ENCODE assay signal across 24 cellular contexts in genomic region chr1:43913051-43913501, GRCh38. TPM values are rescaled to one million over a fixed set of nuclear protein-coding genes. Genes with fewer than 3 reads are reported as not detected.
DNase-seq lines count a peak whose midpoint lies in the region; ATAC-seq, FAIRE-seq and TF ChIP-seq lines count a peak whose summit lies in the region.
"Had no signal": no experiment of that assay in that cellular context is flagged by ENCODE, and none has a peak within 500 bp of the region (broad histone marks: within the 10 kb centered on the region; RNA-seq: fewer than 3 reads in every experiment).

No MANE protein-coding gene starts in this region.

- FAIRE-seq in HepG2 (lab: Jason Lieb, UNC) = no peak
- FAIRE-seq: A204.1, endometrium, HTR-8/SVneo had no signal

- 94% methylated on average over 7 of the region's 7 CpGs for WGBS in HepG2 (ENCODE audit: low lambda C conversion rate)

- TF ChIP-seq CTCF in A673 (conservative IDR thresholded peaks at IDR 0.05; ENCODE audit: low read depth, low read length) (no peak), RWPE1 (conservative IDR thresholded peaks at IDR 0.05; ENCODE audit: low read depth) (no peak), mucosa of descending colon (IDR thresholded peaks at IDR 0.05) (no peak), HepG2 (CRISPR knock-in tag; IDR thresholded peaks at IDR 0.05) (no peak)

- H3K9me3 ChIP-seq in A673 (ENCODE audit: low read depth, low read length, poor library complexity, severe bottlenecking) = no peaks in the 10 kb centered on the region
- no peaks in the 10 kb centered on the region for H3K9me3 ChIP-seq in mucosa of descending colon
- no peaks in the 10 kb centered on the region for H3K9me3 ChIP-seq in HepG2 (ENCODE audit: low read length)
- H3K9me3 ChIP-seq: BLaER1 treated with 17β-estradiol and CSF1 and Interleukin-3, amounts not matched to agents 10 nM and 100 nM; upper lobe of right lung had no signal

- H3K27me3 ChIP-seq in A673 (replicated peaks; ENCODE audit: insufficient read depth, low read depth, low read length, poor library complexity) (no peaks in the 10 kb centered on the region), HepG2 (ENCODE audit: control insufficient read depth in 1 of 2, insufficient read depth in 2 of 2, low read length in 2 of 2) (no peaks in the 10 kb centered on the region)
- H3K27me3 ChIP-seq: BLaER1 treated with 17β-estradiol and CSF1 and Interleukin-3, amounts not matched to agents 10 nM and 100 nM; upper lobe of right lung had no signal

- no peak overlapping the region for H3K9ac ChIP-seq in HepG2 (ENCODE audit: insufficient read depth, low read depth, low read length)
- H3K9ac ChIP-seq: BLaER1 treated with 17β-estradiol and CSF1 and Interleukin-3, amounts not matched to agents 10 nM and 100 nM had no signal

- TF ChIP-seq EP300 in HepG2 (IDR thresholded peaks at IDR 0.05; ENCODE audit: low read depth in 2 of 2, low read length in 2 of 2) = no peak
- TF ChIP-seq EP300 in HepG2 (CRISPR knock-in tag; IDR thresholded peaks at IDR 0.05; ENCODE audit: borderline replicate concordance) = no peak

- peaks cover 39% of the 10 kb centered on the region for H3K4me1 ChIP-seq in A673 (ENCODE audit: insufficient read depth, low read length, poor library complexity, severe bottlenecking)
- H3K4me1 ChIP-seq in mucosa of descending colon (ENCODE audit: low read depth) = peaks cover 8% of the 10 kb centered on the region
- no peaks in the 10 kb centered on the region for H3K4me1 ChIP-seq in HepG2 (ENCODE audit: insufficient read depth, low read length)
- H3K4me1 ChIP-seq: BLaER1 treated with 17β-estradiol and CSF1 and Interleukin-3, amounts not matched to agents 10 nM and 100 nM had no signal

- BruUV-seq in A673 (replicated peaks; lab: Mats Ljungman, UMichigan) (no TSS peak), HepG2 (replicated peaks; lab: Mats Ljungman, UMichigan) (no TSS peak)

- H3K27ac ChIP-seq in A673 (ENCODE audit: low read depth, low read length, poor library complexity, severe bottlenecking) (peak overlapping the region; percentile 90), RWPE1 (peak overlapping the region; percentile 100), epithelial cell of prostate (peak overlapping the region; percentile 96), HepG2 (ENCODE audit: extremely low read length, insufficient read depth, low read length) (no peak overlapping the region)
- H3K27ac ChIP-seq: BLaER1 treated with 17β-estradiol and CSF1 and Interleukin-3, amounts not matched to agents 10 nM and 100 nM; upper lobe of right lung had no signal

- no peaks in the 10 kb centered on the region for H3K79me2 ChIP-seq in HepG2 (ENCODE audit: insufficient read depth, low read length)

- no peaks in the 10 kb centered on the region for H4K20me1 ChIP-seq in HepG2 (ENCODE audit: insufficient read depth, low read length)
- H4K20me1 ChIP-seq: BLaER1 treated with 17β-estradiol and CSF1 and Interleukin-3, amounts not matched to agents 10 nM and 100 nM had no signal

- in situ Hi-C loops in HepG2 (cut with HindIII; ENCODE audit: extremely low pct_ligation_motif_present, low pct_unique_long_range_greater_than_20kb) = no loop called here

- CTCF ChIA-PET in A673 (lab: Charles Lee) = interaction anchor here (1.3 kb wide), 1 partner anchor 150 kb away, joined by 5 read pairs; no protein-coding TSS in a partner anchor
- CTCF ChIA-PET in RWPE1 (lab: Yijun Ruan, JAX) = interaction anchor here (0.6 to 1.0 kb wide), 2 partner anchors 21 to 55 kb away, joined by 5 to 8 read pairs; partner anchors contain the start of gene ARTN
- CTCF ChIA-PET in HepG2 (lab: Yijun Ruan, JAX; ENCODE audit: low intra/inter-chr PET ratio, low total read pairs) = no interaction called here

- H3K4me3 ChIP-seq in A673 (ENCODE audit: low read depth, low read length, poor library complexity, severe bottlenecking) (no peak overlapping the region), mucosa of descending colon (no peak overlapping the region), HepG2 (replicated peaks in 1 of 3; ENCODE audit: insufficient read depth in 1 of 3, low read depth in 2 of 3, low read length in 3 of 3) (no peak overlapping the region)
- H3K4me3 ChIP-seq: BLaER1 treated with 17β-estradiol and CSF1 and Interleukin-3, amounts not matched to agents 10 nM and 100 nM; upper lobe of right lung had no signal

- H3K36me3 ChIP-seq in A673 (ENCODE audit: insufficient read depth, low read length, poor library complexity, severe bottlenecking) (no peaks in the 10 kb centered on the region), mucosa of descending colon (ENCODE audit: low read depth) (no peaks in the 10 kb centered on the region), HepG2 (replicated peaks in 1 of 2; ENCODE audit: control insufficient read depth in 1 of 2, insufficient read depth in 2 of 2, low read length in 2 of 2) (no peaks in the 10 kb centered on the region)
- H3K36me3 ChIP-seq: upper lobe of right lung had no signal

- ATAC-seq in mucosa of descending colon (peak; percentile 88), HepG2 (no peak), HG02973 (IDR thresholded peaks at IDR 0.05; ENCODE audit: unreplicated experiment) (no peak), HG02571 (IDR thresholded peaks at IDR 0.05; ENCODE audit: unreplicated experiment) (no peak)
- ATAC-seq: activated CD4-positive, alpha-beta T cell treated with anti-CD3 and anti-CD28 coated beads for 36 hours; activated CD8-positive, alpha-beta memory T cell treated with anti-CD3 and anti-CD28 coated beads, Interleukin-2, amount 10 ng/mL, durations not matched to agents 7 days and 5 days; natural killer cell treated with Interleukin-12 subunit alpha and Interleukin-12 subunit beta and Interleukin-15 and Interleukin-18, amount 100 ng/mL, for 72 hours; stimulated activated naive CD8-positive, alpha-beta T cell treated with anti-CD3 and anti-CD28 coated beads, Interleukin-15, Interleukin-2, amounts not matched to agents 100 U/mL and 50 U/mL, for 24 hours had no signal

- DNase-seq in A673 (ENCODE audit: low spot score) (no peak), RWPE1 (ENCODE audit: low spot score) (no peak), epithelial cell of prostate (ENCODE audit: low read depth, low spot score) (no peak), mucosa of descending colon (peak in 2 of 3 donors; percentile 39 to 71), NAMALWA (ENCODE audit: low spot score) (no peak), HepG2 (ENCODE audit: low spot score) (no peak)
- DNase-seq: activated CD4-positive, alpha-beta T cell treated with anti-CD3 and anti-CD28 coated beads for 36 hours; activated CD8-positive, alpha-beta memory T cell treated with anti-CD3 and anti-CD28 coated beads, Interleukin-2, amount 10 ng/mL, durations not matched to agents 7 days and 5 days; amniotic stem cell; DMS 273 treated with DMSO at 0.1 percent for 48 hours; NCI-H1694; NCI-H446 treated with DMSO at 0.1 percent for 48 hours; stimulated activated naive CD8-positive, alpha-beta T cell treated with anti-CD3 and anti-CD28 coated beads, Interleukin-15, Interleukin-2, amounts not matched to agents 100 U/mL and 50 U/mL, for 24 hours; T1000; upper lobe of right lung had no signal

- POLR2A ChIA-PET in A673 (lab: Charles Lee; ENCODE audit: low non-redundant PET) (interaction anchor here (0.6 kb wide), 1 partner anchor 930 kb away, joined by 5 read pairs; no protein-coding TSS in a partner anchor), RWPE1 (lab: Yijun Ruan, JAX; ENCODE audit: low non-redundant PET) (no interaction called here), HepG2 (lab: Yijun Ruan, JAX) (no interaction called here)

- no peak overlapping the region for H3K4me2 ChIP-seq in HepG2 (ENCODE audit: low read depth, low read length)
- H3K4me2 ChIP-seq: BLaER1 treated with 17β-estradiol and CSF1 and Interleukin-3, amounts not matched to agents 10 nM and 100 nM had no signal

- no peak for TF ChIP-seq POLR2A in HepG2 (IDR thresholded peaks at IDR 0.05; ENCODE audit: insufficient read depth in 1 of 2, low read depth in 2 of 2, low read length in 2 of 2)

- intact Hi-C loops in A673 (cut with micrococcal nuclease; ENCODE audit: unreplicated experiment) (no loop called here), mucosa of descending colon (cut with DNase I, micrococcal nuclease) (no loop called here), HepG2 (cut with micrococcal nuclease; ENCODE audit: unreplicated experiment) (no loop called here)

- no peak for TF ChIP-seq RAD21 in HepG2 (CRISPR knock-in tag; IDR thresholded peaks at IDR 0.05)

- H2AFZ ChIP-seq in HepG2 (ENCODE audit: low read length) = no peak overlapping the region

RNA-seq across cellular contexts. Expression of gene ARTN, which starts 20.5 kb away (rescaled TPM):
- total RNA-seq in A673 (2021) = 25.1 and 28.1 TPM in 2 replicates
- 10 to 100 TPM in 1 of 3 donors, 1 to 10 TPM in 2; 6.9 to 14.2 (median 7.4) TPM for total RNA-seq in mucosa of descending colon
- total RNA-seq in HepG2 (2016; rRNA removed; fragmentation: Illumina TruSeq; extraction: Trizol) = 0.62 TPM in 1 of 2 replicates, not detected in the other
- 0.40 and 0.62 TPM in 2 replicates for total RNA-seq in HepG2 (2016; cell fraction: cytosol; rRNA removed; fragmentation: Illumina TruSeq; extraction: Trizol; ENCODE audit: low read depth)
- 0.24 and 0.61 TPM in 2 replicates for total RNA-seq in HepG2 (2016; cell fraction: insoluble cytoplasmic fraction; rRNA removed; fragmentation: Illumina TruSeq; extraction: Trizol)
- total RNA-seq in HepG2 (2016; cell fraction: membrane; rRNA removed; fragmentation: Illumina TruSeq; extraction: Trizol) = 0.28 and 0.55 TPM in 2 replicates
- total RNA-seq in HepG2 (2016; cell fraction: nucleus; rRNA removed; fragmentation: Illumina TruSeq; extraction: Trizol) = 0.62 and 0.81 TPM in 2 replicates
- 0.11 and 0.21 TPM in 2 replicates for polyA plus RNA-seq in HepG2 (2011; rRNA removed)
- 0.05 and 0.07 TPM in 2 replicates for polyA plus RNA-seq in HepG2 (2011; cell fraction: cytosol; rRNA removed)
- polyA plus RNA-seq in HepG2 (2011; cell fraction: nucleus; rRNA removed) = 1.3 and 1.4 TPM in 2 replicates
- 0.12 and 0.28 TPM in 2 replicates for polyA plus RNA-seq in HepG2 (2012)
- polyA plus RNA-seq in HepG2 (2016; cell fraction: cytosol; fragmentation: Illumina TruSeq; extraction: Trizol; ENCODE audit: low read depth) = 0.10 TPM in 2 replicates
- polyA plus RNA-seq in HepG2 (2016; cell fraction: insoluble cytoplasmic fraction; fragmentation: Illumina TruSeq; extraction: Trizol; ENCODE audit: low read depth) = 0.43 TPM in 1 of 2 replicates, not detected in the other
- polyA plus RNA-seq in HepG2 (2016; cell fraction: membrane; fragmentation: Illumina TruSeq; extraction: Trizol; ENCODE audit: low read depth) = 0.29 and 0.33 TPM in 2 replicates
- polyA plus RNA-seq in HepG2 (2016; cell fraction: nucleus; fragmentation: Illumina TruSeq; extraction: Trizol; ENCODE audit: insufficient read depth, low read depth) = 0.81 and 2.0 TPM in 2 replicates
- 0.44 and 1.7 TPM in 2 replicates for polyA minus RNA-seq in HepG2 (2011; rRNA and poly(A)+ RNA removed; ENCODE audit: low replicate concordance)
- not detected in 2 replicates for polyA minus RNA-seq in HepG2 (2011; cell fraction: cytosol; rRNA and poly(A)+ RNA removed)
- 0.62 and 0.77 TPM in 2 replicates for polyA minus RNA-seq in HepG2 (2011; cell fraction: nucleus; rRNA and poly(A)+ RNA removed)
- total RNA-seq: activated CD8-positive, alpha-beta memory T cell treated with anti-CD3 and anti-CD28 coated beads, Interleukin-2, amount 10 ng/mL, durations not matched to agents 7 days and 5 days; lung microvascular endothelial cell; SK-MEL-5 had no signal

RNA-seq across cellular contexts. Expression of gene IPO13, which starts 33.7 kb away (rescaled TPM):
- 44.1 and 53.4 TPM in 2 replicates for total RNA-seq in A673 (2021)
- 10 to 100 TPM; 21.5 to 32.6 (median 22.3) TPM for total RNA-seq in mucosa of descending colon
- 14.3 and 15.6 TPM in 2 replicates for total RNA-seq in HepG2 (2016; rRNA removed; fragmentation: Illumina TruSeq; extraction: Trizol)
- total RNA-seq in HepG2 (2016; cell fraction: cytosol; rRNA removed; fragmentation: Illumina TruSeq; extraction: Trizol; ENCODE audit: low read depth) = 2.4 and 3.1 TPM in 2 replicates
- 13.4 and 14.4 TPM in 2 replicates for total RNA-seq in HepG2 (2016; cell fraction: insoluble cytoplasmic fraction; rRNA removed; fragmentation: Illumina TruSeq; extraction: Trizol)
- 5.8 and 6.8 TPM in 2 replicates for total RNA-seq in HepG2 (2016; cell fraction: membrane; rRNA removed; fragmentation: Illumina TruSeq; extraction: Trizol)
- 15.1 and 20.1 TPM in 2 replicates for total RNA-seq in HepG2 (2016; cell fraction: nucleus; rRNA removed; fragmentation: Illumina TruSeq; extraction: Trizol)
- polyA plus RNA-seq in HepG2 (2011; rRNA removed) = 12.9 and 15.0 TPM in 2 replicates
- 11.2 and 12.8 TPM in 2 replicates for polyA plus RNA-seq in HepG2 (2011; cell fraction: cytosol; rRNA removed)
- polyA plus RNA-seq in HepG2 (2011; cell fraction: nucleus; rRNA removed) = 43.8 and 47.3 TPM in 2 replicates
- polyA plus RNA-seq in HepG2 (2012) = 9.7 and 11.8 TPM in 2 replicates
- polyA plus RNA-seq in HepG2 (2016; cell fraction: cytosol; fragmentation: Illumina TruSeq; extraction: Trizol; ENCODE audit: low read depth) = 2.2 and 2.4 TPM in 2 replicates
- 14.5 and 14.6 TPM in 2 replicates for polyA plus RNA-seq in HepG2 (2016; cell fraction: insoluble cytoplasmic fraction; fragmentation: Illumina TruSeq; extraction: Trizol; ENCODE audit: low read depth)
- 3.4 and 5.4 TPM in 2 replicates for polyA plus RNA-seq in HepG2 (2016; cell fraction: membrane; fragmentation: Illumina TruSeq; extraction: Trizol; ENCODE audit: low read depth)
- polyA plus RNA-seq in HepG2 (2016; cell fraction: nucleus; fragmentation: Illumina TruSeq; extraction: Trizol; ENCODE audit: insufficient read depth, low read depth) = 47.0 and 47.3 TPM in 2 replicates
- polyA minus RNA-seq in HepG2 (2011; rRNA and poly(A)+ RNA removed; ENCODE audit: low replicate concordance) = 37.2 and 43.4 TPM in 2 replicates
- 8.7 and 12.3 TPM in 2 replicates for polyA minus RNA-seq in HepG2 (2011; cell fraction: cytosol; rRNA and poly(A)+ RNA removed)
- polyA minus RNA-seq in HepG2 (2011; cell fraction: nucleus; rRNA and poly(A)+ RNA removed) = 9.8 and 11.1 TPM in 2 replicates

RNA-seq across cellular contexts. Expression of gene DPH2, which starts 56.7 kb away (rescaled TPM):
- total RNA-seq in A673 (2021) = 44.8 and 52.8 TPM in 2 replicates
- 10 to 100 TPM; 16.5 to 23.3 (median 17.9) TPM for total RNA-seq in mucosa of descending colon
- total RNA-seq in HepG2 (2016; rRNA removed; fragmentation: Illumina TruSeq; extraction: Trizol) = 38.3 and 40.5 TPM in 2 replicates
- 15.2 TPM in 2 replicates for total RNA-seq in HepG2 (2016; cell fraction: cytosol; rRNA removed; fragmentation: Illumina TruSeq; extraction: Trizol; ENCODE audit: low read depth)
- 33.0 and 37.1 TPM in 2 replicates for total RNA-seq in HepG2 (2016; cell fraction: insoluble cytoplasmic fraction; rRNA removed; fragmentation: Illumina TruSeq; extraction: Trizol)
- total RNA-seq in HepG2 (2016; cell fraction: membrane; rRNA removed; fragmentation: Illumina TruSeq; extraction: Trizol) = 43.0 and 46.2 TPM in 2 replicates
- 21.9 and 28.3 TPM in 2 replicates for total RNA-seq in HepG2 (2016; cell fraction: nucleus; rRNA removed; fragmentation: Illumina TruSeq; extraction: Trizol)
- 32.2 and 39.3 TPM in 2 replicates for polyA plus RNA-seq in HepG2 (2011; rRNA removed)
- polyA plus RNA-seq in HepG2 (2011; cell fraction: cytosol; rRNA removed) = 29.8 and 30.1 TPM in 2 replicates
- 143 and 148 TPM in 2 replicates for polyA plus RNA-seq in HepG2 (2011; cell fraction: nucleus; rRNA removed)
- 16.3 and 20.7 TPM in 2 replicates for polyA plus RNA-seq in HepG2 (2012)
- 16.6 and 18.7 TPM in 2 replicates for polyA plus RNA-seq in HepG2 (2016; cell fraction: cytosol; fragmentation: Illumina TruSeq; extraction: Trizol; ENCODE audit: low read depth)
- 33.1 and 38.5 TPM in 2 replicates for polyA plus RNA-seq in HepG2 (2016; cell fraction: insoluble cytoplasmic fraction; fragmentation: Illumina TruSeq; extraction: Trizol; ENCODE audit: low read depth)
- 41.7 and 43.1 TPM in 2 replicates for polyA plus RNA-seq in HepG2 (2016; cell fraction: membrane; fragmentation: Illumina TruSeq; extraction: Trizol; ENCODE audit: low read depth)
- 50.3 and 52.5 TPM in 2 replicates for polyA plus RNA-seq in HepG2 (2016; cell fraction: nucleus; fragmentation: Illumina TruSeq; extraction: Trizol; ENCODE audit: insufficient read depth, low read depth)
- polyA minus RNA-seq in HepG2 (2011; rRNA and poly(A)+ RNA removed; ENCODE audit: low replicate concordance) = 71.2 and 144 TPM in 2 replicates
- 10.3 and 13.5 TPM in 2 replicates for polyA minus RNA-seq in HepG2 (2011; cell fraction: cytosol; rRNA and poly(A)+ RNA removed)
- polyA minus RNA-seq in HepG2 (2011; cell fraction: nucleus; rRNA and poly(A)+ RNA removed) = 36.7 and 43.0 TPM in 2 replicates

Comparison
In these comparisons a context has a peak if more than half of its experiments do, and no peak if none do; other contexts are left out.
1. DNase-seq: peak in mucosa of descending colon (2 of 3); none in A673 (single experiment), RWPE1 (single experiment), epithelial cell of prostate (single experiment), NAMALWA (single experiment) and HepG2 (single experiment).